19 cellular contexts compared by ENCODE assay signal in genomic region chr20:59573837-59574236, GRCh38. TPM values are rescaled to one million over a fixed set of nuclear protein-coding genes. Genes with fewer than 3 reads are reported as not detected.
"Had no signal": no experiment of that assay in that cellular context is flagged by ENCODE, and none has a peak within 500 bp of the region (broad histone marks: within the 10 kb centered on the region; RNA-seq: fewer than 3 reads in every experiment).

No MANE protein-coding gene starts in this region.

- H3K4me1 ChIP-seq: colonic mucosa, foreskin keratinocyte had no signal

- H3K9me3 ChIP-seq: colonic mucosa, sigmoid colon, tibial artery had no signal

- H3K27ac ChIP-seq: colonic mucosa, foreskin keratinocyte, sigmoid colon, skin epidermis, tibial artery had no signal

- H3K4me3 ChIP-seq: colonic mucosa, lung, sigmoid colon, skin epidermis, tibial artery had no signal

- ATAC-seq: foreskin keratinocyte, left colon, left ventricle myocardium superior had no signal

- H3K36me3 ChIP-seq: colonic mucosa, sigmoid colon, tibial artery had no signal

- DNase-seq: colonic mucosa; dermis blood vessel endothelial cell; erythroblast; foreskin keratinocyte; immature natural killer cell; kidney; left colon; left ventricle myocardium superior; mesenchymal stem cell; naive B cell; nephron progenitor cell; sigmoid colon; stimulated activated CD4-positive, alpha-beta T cell treated with anti-CD3 and anti-CD28 coated beads, Interleukin-12 subunit alpha, Interleukin-12 subunit beta, amount 100 ng/mL, for 4 hours had no signal

RNA-seq across cellular contexts. Expression of gene PHACTR3, which starts 30.5 kb away (rescaled TPM):
- total RNA-seq: endothelial cell of umbilical vein, osteocyte, pulmonary artery endothelial cell had no signal
- polyA plus RNA-seq: endothelial cell of umbilical vein, immature natural killer cell had no signal
